ENCODE assay signal across 15 cellular contexts in the genomic region with DNA sequence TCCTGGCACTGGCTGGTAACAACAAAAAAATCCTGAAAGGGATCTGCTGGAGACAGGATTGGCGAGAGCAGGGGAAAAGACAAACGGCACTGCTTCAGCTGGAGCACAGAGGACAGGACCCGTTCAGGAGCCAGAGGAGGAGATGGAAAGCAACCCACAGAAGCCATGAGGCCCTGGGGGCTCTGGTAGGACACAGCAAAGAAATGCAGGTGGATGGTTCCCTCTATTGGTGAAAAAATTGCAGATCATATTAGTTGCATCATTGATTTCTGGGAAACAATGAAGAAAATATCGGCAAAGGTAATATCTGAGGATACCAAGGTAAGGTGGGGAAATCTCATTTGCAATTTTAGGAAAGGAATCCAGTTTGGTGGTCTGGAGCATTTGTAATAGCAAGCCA. TPM values are rescaled to one million over a fixed set of nuclear protein-coding genes. Genes with fewer than 3 reads are reported as not detected.
DNase-seq lines count a peak whose midpoint lies in the region; ATAC-seq, FAIRE-seq and TF ChIP-seq lines count a peak whose summit lies in the region.
"Had no signal": no experiment of that assay in that cellular context is flagged by ENCODE, and none has a peak within 500 bp of the region (broad histone marks: within the 10 kb centered on the region; RNA-seq: fewer than 3 reads in every experiment).

No MANE protein-coding gene starts in this region.

- H3K4me3 ChIP-seq in KMS-11 (IDR thresholded peaks at IDR 0.05; ENCODE audit: insufficient read depth, low read depth, low read length) (no peak overlapping the region), hepatocyte (no peak overlapping the region)
- H3K4me3 ChIP-seq: adrenal gland; BLaER1 treated with 17β-estradiol and CSF1 and Interleukin-3, amounts not matched to agents 10 nM and 100 nM; colonic mucosa; esophagus squamous epithelium had no signal

- H3K36me3 ChIP-seq in KMS-11 (ENCODE audit: insufficient read depth) (no peaks in the 10 kb centered on the region), hepatocyte (replicated peaks; ENCODE audit: insufficient read depth, low read depth) (no peaks in the 10 kb centered on the region)
- H3K36me3 ChIP-seq: adrenal gland; BLaER1 treated with 17β-estradiol and CSF1 and Interleukin-3, amounts not matched to agents 10 nM and 100 nM; colonic mucosa; esophagus squamous epithelium had no signal

- H4K20me1 ChIP-seq in KMS-11 (ENCODE audit: insufficient read depth), result no peaks in the 10 kb centered on the region
- no peaks in the 10 kb centered on the region for H4K20me1 ChIP-seq in hepatocyte (ENCODE audit: insufficient read depth, poor library complexity, severe bottlenecking)
- H4K20me1 ChIP-seq: BLaER1 treated with 17β-estradiol and CSF1 and Interleukin-3, amounts not matched to agents 10 nM and 100 nM had no signal

- ATAC-seq in HG03521 (IDR thresholded peaks at IDR 0.05; ENCODE audit: unreplicated experiment) (no peak), GM19463 (IDR thresholded peaks at IDR 0.05; ENCODE audit: unreplicated experiment) (no peak)

- FAIRE-seq in D721Med (lab: Jason Lieb, UNC), result no peak

- no peaks in the 10 kb centered on the region for H3K9me3 ChIP-seq in hepatocyte (ENCODE audit: low read depth)
- H3K9me3 ChIP-seq: adrenal gland; BLaER1 treated with 17β-estradiol and CSF1 and Interleukin-3, amounts not matched to agents 10 nM and 100 nM; colonic mucosa; esophagus squamous epithelium had no signal

- TF ChIP-seq CTCF in D721Med (IDR thresholded peaks at IDR 0.05; ENCODE audit: insufficient read depth, missing control alignments), result peak; percentile 11
- peak; percentile 44; the same call in 1 of the 2 replicates for TF ChIP-seq CTCF in KMS-11 (conservative IDR thresholded peaks at IDR 0.05; ENCODE audit: low read depth, low read length)
- peak; percentile 7 for TF ChIP-seq CTCF in hepatocyte (IDR thresholded peaks at IDR 0.05; ENCODE audit: poor library complexity)

- H3K27me3 ChIP-seq in KMS-11 (ENCODE audit: insufficient read depth, low read depth), result no peaks in the 10 kb centered on the region
- peaks cover 21% of the 10 kb centered on the region for H3K27me3 ChIP-seq in hepatocyte
- H3K27me3 ChIP-seq: adrenal gland; BLaER1 treated with 17β-estradiol and CSF1 and Interleukin-3, amounts not matched to agents 10 nM and 100 nM; colonic mucosa had no signal

- H2AFZ ChIP-seq in KMS-11 (ENCODE audit: low read depth), result peak overlapping the region; percentile 16; the same call in 1 of the 2 replicates
- no peak overlapping the region for H2AFZ ChIP-seq in hepatocyte

- H3K79me2 ChIP-seq in KMS-11 (ENCODE audit: insufficient read depth, low read depth) (no peaks in the 10 kb centered on the region), hepatocyte (no peaks in the 10 kb centered on the region)

- in situ Hi-C loops in SK-MEL-5 (cut with HindIII; ENCODE audit: low pct_unique_long_range_greater_than_20kb, low sequenced_read_pairs), result no loop called here

- H3K27ac ChIP-seq in KMS-11 (no peak overlapping the region), hepatocyte (no peak overlapping the region)
- H3K27ac ChIP-seq: adrenal gland; BLaER1 treated with 17β-estradiol and CSF1 and Interleukin-3, amounts not matched to agents 10 nM and 100 nM; colonic mucosa; esophagus squamous epithelium had no signal

- H3K4me2 ChIP-seq in KMS-11 (no peak overlapping the region), hepatocyte (no peak overlapping the region)
- H3K4me2 ChIP-seq: BLaER1 treated with 17β-estradiol and CSF1 and Interleukin-3, amounts not matched to agents 10 nM and 100 nM had no signal

- no peaks in the 10 kb centered on the region for H3K9me2 ChIP-seq in hepatocyte (replicated peaks; ENCODE audit: insufficient read depth)

- H3K4me1 ChIP-seq in KMS-11 (ENCODE audit: low read depth, poor library complexity, severe bottlenecking) (no peaks in the 10 kb centered on the region), hepatocyte (ENCODE audit: insufficient read depth) (no peaks in the 10 kb centered on the region)
- H3K4me1 ChIP-seq: adrenal gland; BLaER1 treated with 17β-estradiol and CSF1 and Interleukin-3, amounts not matched to agents 10 nM and 100 nM; colonic mucosa; esophagus squamous epithelium had no signal

- 44% methylated on average over 4 of the region's 4 CpGs for WGBS in hepatocyte (ENCODE audit: low lambda C conversion rate, missing lambda C conversion rate)

- DNase-seq in D721Med (ENCODE audit: insufficient read length, low spot score) (no peak), SK-MEL-5 (ENCODE audit: low read depth, low spot score) (peak; percentile 28), hepatocyte (ENCODE audit: low spot score) (no peak), occipital lobe (lab: John Stamatoyannopoulos, UW) (no peak)
- no peak for DNase-seq in activated CD4-positive, alpha-beta T cell treated with anti-CD3 and anti-CD28 coated beads, Interleukin-2, amount 50 U/mL, for 48 hours
- DNase-seq: activated T-cell treated with anti-CD3 and anti-CD28 coated beads, Interleukin-2, amount 50 U/mL, for 24 hours; adrenal gland; colonic mucosa; esophagus squamous epithelium; NCI-H1092; SW 1271 had no signal

- H3K9ac ChIP-seq in KMS-11, result no peak overlapping the region
- H3K9ac ChIP-seq: BLaER1 treated with 17β-estradiol and CSF1 and Interleukin-3, amounts not matched to agents 10 nM and 100 nM had no signal

RNA-seq across cellular contexts. Expression of gene TPP2, which starts 25.7 kb away (rescaled TPM):
- 48.7 and 53.0 TPM in 2 replicates for total RNA-seq in SK-MEL-5 (2014; rRNA removed; shearing (Covaris generic))
- 34.3 and 41.1 TPM in 2 replicates for polyA plus RNA-seq in SK-MEL-5 (2015; cell fraction: cytosol; rRNA removed)
- polyA plus RNA-seq in SK-MEL-5 (2015; cell fraction: nucleus; rRNA removed), result 224 and 231 TPM in 2 replicates
- total RNA-seq in hepatocyte (42.7 and 47.3 TPM in 2 replicates), occipital lobe (68.9 TPM)
- polyA plus RNA-seq in hepatocyte, result 15.0 and 18.1 TPM in 2 replicates
